Comparison of ENCODE assay signal across 8 cellular contexts in the genomic region with DNA sequence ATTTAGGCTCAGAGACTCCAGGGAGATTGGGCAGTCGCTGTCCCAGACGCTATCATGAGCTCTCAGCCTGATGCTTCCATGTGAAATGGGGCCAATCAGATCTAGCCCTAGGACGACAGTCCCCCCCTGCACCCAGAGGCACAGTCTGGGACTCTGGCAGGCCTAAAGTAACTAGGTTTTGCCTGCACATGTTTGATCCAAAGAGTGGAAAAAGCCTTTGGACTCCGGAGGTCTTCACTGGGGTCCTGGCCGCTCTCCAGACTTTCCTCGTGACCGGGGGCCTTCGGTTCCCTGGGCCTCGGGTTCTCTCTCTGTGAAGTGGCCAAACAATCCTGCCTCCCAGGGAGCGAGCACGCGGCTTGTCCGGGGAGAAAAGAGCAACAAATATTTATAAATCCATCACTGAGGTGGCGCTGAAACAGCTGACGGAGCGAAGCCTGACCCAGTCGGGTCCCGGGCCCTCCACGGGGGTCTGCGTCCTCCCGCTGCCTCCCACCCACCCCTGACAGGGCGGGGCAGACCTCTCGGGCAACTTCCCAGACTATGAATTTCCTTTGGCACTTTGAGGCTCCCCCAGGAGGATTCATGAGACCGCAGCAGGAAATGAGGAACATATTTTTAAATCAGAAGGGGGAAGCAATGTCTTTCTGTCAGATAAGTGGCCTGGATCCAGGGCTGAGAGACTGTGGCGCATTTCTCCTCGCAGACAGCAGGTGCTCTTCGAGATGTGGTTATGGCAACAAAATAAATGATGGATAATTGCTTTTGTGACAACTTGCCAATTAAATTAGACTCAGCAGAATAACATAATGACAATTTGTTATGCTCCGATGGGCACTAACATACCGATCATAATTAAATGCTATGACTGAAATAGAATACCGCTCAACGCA. TPM values are rescaled to one million over a fixed set of nuclear protein-coding genes. Genes with fewer than 3 reads are reported as not detected.
DNase-seq lines count a peak whose midpoint lies in the region; ATAC-seq and TF ChIP-seq lines count a peak whose summit lies in the region.

No MANE protein-coding gene starts in this region.

- H3K9me3 Mint-ChIP-seq in WTC11, result no peaks in the 10 kb centered on the region
- H3K9me3 Mint-ChIP-seq in activated CD8-positive, alpha-beta memory T cell treated with anti-CD3 and anti-CD28 coated beads, Interleukin-2, amount 10 ng/mL, durations not matched to agents 7 days and 5 days (ENCODE audit: low read depth), result no peaks in the 10 kb centered on the region

- POLR2A ChIA-PET in BJ (lab: Charles Lee) (no interaction called here), WTC11 (lab: Charles Lee) (no interaction called here)

- CTCF ChIA-PET in BJ (lab: Yijun Ruan, JAX) (interaction anchor here (0.9 to 2.2 kb wide), 3 partner anchors 9 to 28 kb away, joined by 3 to 9 read pairs (median 4); no protein-coding TSS in a partner anchor), WTC11 (lab: Charles Lee) (interaction anchor here (0.6 to 4.5 kb wide), 6 partner anchors 22 to 199 kb away, joined by 3 to 26 read pairs (median 4); no protein-coding TSS in a partner anchor)
- CTCF ChIA-PET in activated CD8-positive, alpha-beta memory T cell treated with anti-CD3 and anti-CD28 coated beads, Interleukin-2, amount 10 ng/mL, durations not matched to agents 7 days and 5 days (lab: Charles Lee), result interaction anchor here (1.2 kb wide), 1 partner anchor 27 kb away, joined by 3 read pairs; no protein-coding TSS in a partner anchor

- TF ChIP-seq CTCF in BJ (IDR thresholded peaks at IDR 0.05; ENCODE audit: insufficient read depth, low read depth, low read length) (no peak), WTC11 (IDR thresholded peaks at IDR 0.05) (no peak)

- H3K27me3 Mint-ChIP-seq in WTC11 (ENCODE audit: low read depth), result peaks cover 5% of the 10 kb centered on the region
- H3K27me3 Mint-ChIP-seq in activated CD8-positive, alpha-beta memory T cell treated with anti-CD3 and anti-CD28 coated beads, Interleukin-2, amount 10 ng/mL, durations not matched to agents 7 days and 5 days, result peaks cover 72% of the 10 kb centered on the region

- DNase-seq in BJ (ENCODE audit: low read depth) (peak; percentile 4), NCI-H1417 treated with DMSO at 0.1 percent for 48 hours (lab: John Stamatoyannopoulos, UW) (peak; percentile 97), WTC11 (ENCODE audit: low spot score) (no peak), iris pigment epithelial cell (ENCODE audit: low read depth) (peak; percentile 50), substantia nigra (lab: John Stamatoyannopoulos, UW) (peak in 14 of 49 donors; percentile 4 to 91 (median 36)), posterior vena cava (ENCODE audit: low spot score) (no peak)
- no peak for DNase-seq in activated CD8-positive, alpha-beta memory T cell treated with anti-CD3 and anti-CD28 coated beads, Interleukin-2, amount 10 ng/mL, durations not matched to agents 7 days and 5 days

- no peaks in the 10 kb centered on the region for H3K36me3 Mint-ChIP-seq in WTC11
- H3K36me3 Mint-ChIP-seq in activated CD8-positive, alpha-beta memory T cell treated with anti-CD3 and anti-CD28 coated beads, Interleukin-2, amount 10 ng/mL, durations not matched to agents 7 days and 5 days, result no peaks in the 10 kb centered on the region

- H3K27ac ChIP-seq in substantia nigra (ENCODE audit: low read depth, low read length, poor library complexity, severe bottlenecking), result peak overlapping the region; percentile 31

- H3K4me3 ChIP-seq in BJ (ENCODE audit: low read depth, low read length), result no peak overlapping the region

- ATAC-seq in WTC11 (peak; percentile 41), HG03135 (IDR thresholded peaks at IDR 0.05; ENCODE audit: unreplicated experiment) (no peak)
- no peak for ATAC-seq in activated CD8-positive, alpha-beta memory T cell treated with anti-CD3 and anti-CD28 coated beads, Interleukin-2, amount 10 ng/mL, durations not matched to agents 7 days and 5 days

- peaks cover 16% of the 10 kb centered on the region for H3K4me1 Mint-ChIP-seq in WTC11
- H3K4me1 Mint-ChIP-seq in activated CD8-positive, alpha-beta memory T cell treated with anti-CD3 and anti-CD28 coated beads, Interleukin-2, amount 10 ng/mL, durations not matched to agents 7 days and 5 days, result no peaks in the 10 kb centered on the region

- H3K27me3 ChIP-seq in BJ (ENCODE audit: control insufficient read depth, insufficient read depth, low read length), result peaks cover 5% of the 10 kb centered on the region

- no peaks in the 10 kb centered on the region for H3K36me3 ChIP-seq in BJ (ENCODE audit: control insufficient read depth, insufficient read depth, low read length)

- no peak overlapping the region for H3K4me3 Mint-ChIP-seq in WTC11
- H3K4me3 Mint-ChIP-seq in activated CD8-positive, alpha-beta memory T cell treated with anti-CD3 and anti-CD28 coated beads, Interleukin-2, amount 10 ng/mL, durations not matched to agents 7 days and 5 days, result no peak overlapping the region

- intact Hi-C loops in posterior vena cava (cut with DNase I), result loop anchor here in 1 of 2 donors (2.0 kb wide), 1 partner anchor 26 kb away; no protein-coding TSS in a partner anchor

- H3K27ac Mint-ChIP-seq in WTC11, result no peak overlapping the region
- no peak overlapping the region for H3K27ac Mint-ChIP-seq in activated CD8-positive, alpha-beta memory T cell treated with anti-CD3 and anti-CD28 coated beads, Interleukin-2, amount 10 ng/mL, durations not matched to agents 7 days and 5 days

TF ChIP-seq in WTC11, 78 proteins besides CTCF, POLR2A, EP300 and RAD21 (continues in another document):
- TF ChIP-seq ELF4 (CRISPR knock-in tag; IDR thresholded peaks at IDR 0.05; ENCODE audit: low read depth) (no peak), KAT7 (CRISPR knock-in tag; IDR thresholded peaks at IDR 0.05; ENCODE audit: borderline replicate concordance) (no peak), HMGA2 (CRISPR knock-in tag; IDR thresholded peaks at IDR 0.05) (no peak), RORB (CRISPR knock-in tag; IDR thresholded peaks at IDR 0.05) (no peak)
- TF ChIP-seq, protein P1, sequence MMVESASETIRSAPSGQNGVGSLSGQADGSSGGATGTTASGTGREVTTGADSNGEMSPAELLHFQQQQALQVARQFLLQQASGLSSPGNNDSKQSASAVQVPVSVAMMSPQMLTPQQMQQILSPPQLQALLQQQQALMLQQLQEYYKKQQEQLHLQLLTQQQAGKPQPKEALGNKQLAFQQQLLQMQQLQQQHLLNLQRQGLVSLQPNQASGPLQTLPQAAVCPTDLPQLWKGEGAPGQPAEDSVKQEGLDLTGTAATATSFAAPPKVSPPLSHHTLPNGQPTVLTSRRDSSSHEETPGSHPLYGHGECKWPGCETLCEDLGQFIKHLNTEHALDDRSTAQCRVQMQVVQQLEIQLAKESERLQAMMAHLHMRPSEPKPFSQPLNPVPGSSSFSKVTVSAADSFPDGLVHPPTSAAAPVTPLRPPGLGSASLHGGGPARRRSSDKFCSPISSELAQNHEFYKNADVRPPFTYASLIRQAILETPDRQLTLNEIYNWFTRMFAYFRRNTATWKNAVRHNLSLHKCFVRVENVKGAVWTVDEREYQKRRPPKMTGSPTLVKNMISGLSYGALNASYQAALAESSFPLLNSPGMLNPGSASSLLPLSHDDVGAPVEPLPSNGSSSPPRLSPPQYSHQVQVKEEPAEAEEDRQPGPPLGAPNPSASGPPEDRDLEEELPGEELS (CRISPR knock-in tag; IDR thresholded peaks at IDR 0.05), result no peak
- TF ChIP-seq, protein P2, sequence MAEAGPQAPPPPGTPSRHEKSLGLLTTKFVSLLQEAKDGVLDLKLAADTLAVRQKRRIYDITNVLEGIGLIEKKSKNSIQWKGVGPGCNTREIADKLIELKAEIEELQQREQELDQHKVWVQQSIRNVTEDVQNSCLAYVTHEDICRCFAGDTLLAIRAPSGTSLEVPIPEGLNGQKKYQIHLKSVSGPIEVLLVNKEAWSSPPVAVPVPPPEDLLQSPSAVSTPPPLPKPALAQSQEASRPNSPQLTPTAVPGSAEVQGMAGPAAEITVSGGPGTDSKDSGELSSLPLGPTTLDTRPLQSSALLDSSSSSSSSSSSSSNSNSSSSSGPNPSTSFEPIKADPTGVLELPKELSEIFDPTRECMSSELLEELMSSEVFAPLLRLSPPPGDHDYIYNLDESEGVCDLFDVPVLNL (CRISPR knock-in tag; IDR thresholded peaks at IDR 0.05; ENCODE audit: borderline replicate concordance, low read depth), result no peak
- TF ChIP-seq, protein P3, sequence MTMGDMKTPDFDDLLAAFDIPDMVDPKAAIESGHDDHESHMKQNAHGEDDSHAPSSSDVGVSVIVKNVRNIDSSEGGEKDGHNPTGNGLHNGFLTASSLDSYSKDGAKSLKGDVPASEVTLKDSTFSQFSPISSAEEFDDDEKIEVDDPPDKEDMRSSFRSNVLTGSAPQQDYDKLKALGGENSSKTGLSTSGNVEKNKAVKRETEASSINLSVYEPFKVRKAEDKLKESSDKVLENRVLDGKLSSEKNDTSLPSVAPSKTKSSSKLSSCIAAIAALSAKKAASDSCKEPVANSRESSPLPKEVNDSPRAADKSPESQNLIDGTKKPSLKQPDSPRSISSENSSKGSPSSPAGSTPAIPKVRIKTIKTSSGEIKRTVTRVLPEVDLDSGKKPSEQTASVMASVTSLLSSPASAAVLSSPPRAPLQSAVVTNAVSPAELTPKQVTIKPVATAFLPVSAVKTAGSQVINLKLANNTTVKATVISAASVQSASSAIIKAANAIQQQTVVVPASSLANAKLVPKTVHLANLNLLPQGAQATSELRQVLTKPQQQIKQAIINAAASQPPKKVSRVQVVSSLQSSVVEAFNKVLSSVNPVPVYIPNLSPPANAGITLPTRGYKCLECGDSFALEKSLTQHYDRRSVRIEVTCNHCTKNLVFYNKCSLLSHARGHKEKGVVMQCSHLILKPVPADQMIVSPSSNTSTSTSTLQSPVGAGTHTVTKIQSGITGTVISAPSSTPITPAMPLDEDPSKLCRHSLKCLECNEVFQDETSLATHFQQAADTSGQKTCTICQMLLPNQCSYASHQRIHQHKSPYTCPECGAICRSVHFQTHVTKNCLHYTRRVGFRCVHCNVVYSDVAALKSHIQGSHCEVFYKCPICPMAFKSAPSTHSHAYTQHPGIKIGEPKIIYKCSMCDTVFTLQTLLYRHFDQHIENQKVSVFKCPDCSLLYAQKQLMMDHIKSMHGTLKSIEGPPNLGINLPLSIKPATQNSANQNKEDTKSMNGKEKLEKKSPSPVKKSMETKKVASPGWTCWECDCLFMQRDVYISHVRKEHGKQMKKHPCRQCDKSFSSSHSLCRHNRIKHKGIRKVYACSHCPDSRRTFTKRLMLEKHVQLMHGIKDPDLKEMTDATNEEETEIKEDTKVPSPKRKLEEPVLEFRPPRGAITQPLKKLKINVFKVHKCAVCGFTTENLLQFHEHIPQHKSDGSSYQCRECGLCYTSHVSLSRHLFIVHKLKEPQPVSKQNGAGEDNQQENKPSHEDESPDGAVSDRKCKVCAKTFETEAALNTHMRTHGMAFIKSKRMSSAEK (CRISPR knock-in tag; IDR thresholded peaks at IDR 0.05; ENCODE audit: borderline replicate concordance), result no peak

RNA-seq across cellular contexts. Expression of a gene that starts 38.9 kb away (rescaled TPM):
- 33.7 and 34.1 TPM in 2 replicates for polyA plus RNA-seq in BJ (2011; rRNA removed)
- polyA minus RNA-seq in BJ (2011; rRNA and poly(A)+ RNA removed), result 18.1 and 25.1 TPM in 2 replicates
- total RNA-seq in WTC11 (2021), result 57.9 to 65.3 TPM (median 58.1 TPM) in 3 replicates
- total RNA-seq in activated CD8-positive, alpha-beta memory T cell treated with anti-CD3 and anti-CD28 coated beads, Interleukin-2, amount 10 ng/mL, durations not matched to agents 7 days and 5 days, result 10 to 100 TPM; 39.4 to 49.4 TPM
- total RNA-seq in posterior vena cava, result 10 to 100 TPM; 25.2 to 26.5 TPM

Comparison
In these comparisons a context has a peak if more than half of its experiments do, and no peak if none do; other contexts are left out.
1. DNase-seq: peak in BJ (single experiment), NCI-H1417 treated with DMSO at 0.1 percent for 48 hours (single experiment) and iris pigment epithelial cell (single experiment); none in WTC11 (single experiment), activated CD8-positive, alpha-beta memory T cell treated with anti-CD3 and anti-CD28 coated beads, Interleukin-2, amount 10 ng/mL, durations not matched to agents 7 days and 5 days (single experiment) and posterior vena cava (single experiment).